1 cellular context compared by ENCODE assay signal in the genomic region with DNA sequence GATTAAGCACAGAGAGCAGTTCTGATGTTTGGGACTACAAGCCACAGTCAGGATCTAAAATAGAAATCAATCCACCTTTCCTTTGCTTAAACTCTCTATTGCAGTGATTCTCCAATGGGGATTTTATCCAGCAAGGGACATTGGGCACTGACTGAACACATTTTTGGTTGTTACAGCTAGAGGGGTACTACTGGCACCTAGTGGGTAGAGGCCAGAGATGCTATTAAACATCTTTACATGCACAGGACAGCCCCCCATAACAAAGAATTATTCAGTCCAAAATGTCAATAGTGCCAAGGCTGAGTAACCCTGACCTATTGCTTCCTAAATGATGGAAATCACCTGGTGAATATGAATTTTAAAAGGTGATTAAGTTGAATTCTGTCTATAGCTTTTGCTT.
TF ChIP-seq lines count a peak whose summit lies in the region.

No MANE protein-coding gene starts in this region.

TF ChIP-seq in H1, 55 proteins besides CTCF, POLR2A, EP300 and RAD21 (continued from another document):
- TF ChIP-seq TCF12 (IDR thresholded peaks at IDR 0.05; ENCODE audit: low read depth, low read length) (no peak), SP1 (IDR thresholded peaks at IDR 0.05; ENCODE audit: low read depth, low read length) (no peak), RBBP5 (IDR thresholded peaks at IDR 0.05; ENCODE audit: borderline replicate concordance, low read depth, low read length) (no peak), BACH1 (IDR thresholded peaks at IDR 0.05; ENCODE audit: low read length) (no peak), GABPA (IDR thresholded peaks at IDR 0.05; ENCODE audit: borderline replicate concordance, insufficient read depth, low read length) (no peak), CBX5 (IDR thresholded peaks at IDR 0.05; ENCODE audit: low read depth, low read length) (no peak), RNF2 (IDR thresholded peaks at IDR 0.05; ENCODE audit: borderline replicate concordance, low read depth, low read length, missing control alignments, poor library complexity, severe bottlenecking) (no peak), SP4 (IDR thresholded peaks at IDR 0.05; ENCODE audit: low read length) (no peak), POLR2AphosphoS5 (IDR thresholded peaks at IDR 0.05; ENCODE audit: low read depth, low read length) (no peak), NANOG (IDR thresholded peaks at IDR 0.05; ENCODE audit: insufficient read depth, low read depth, low read length, poor library complexity, severe bottlenecking) (no peak), CTBP2 (IDR thresholded peaks at IDR 0.05; ENCODE audit: borderline replicate concordance, insufficient read depth, insufficient read length, low read length) (no peak), HDAC2 (IDR thresholded peaks at IDR 0.05; ENCODE audit: borderline replicate concordance in 1 of 2, low read depth in 2 of 2, low read length in 2 of 2) (no peak)
